15 cellular contexts compared by ENCODE assay signal in genomic region chr18:57230861-57231260, GRCh38.
"Had no signal": no experiment of that assay in that cellular context is flagged by ENCODE, and none has a peak within 500 bp of the region (broad histone marks: within the 10 kb centered on the region; RNA-seq: fewer than 3 reads in every experiment).

No MANE protein-coding gene starts in this region.

- H3K9me3 Mint-ChIP-seq: activated T-helper 1 cell treated with anti-CD3 and anti-CD28 coated beads, Interleukin-12 subunit alpha, Interleukin-12 subunit beta, Interleukin-2, Interleukin-4 antibody, amounts not matched to agents 30 ng/mL and 10 ng/mL and 1 ng/mL, durations not matched to agents 14 hours and 24 hours and 36 hours; memory B cell had no signal

- ATAC-seq: body of pancreas; mucosa of descending colon; pancreas; stimulated activated memory B cell treated with anti-CD40 and anti-IgM and Interleukin-4, amounts not matched to agents 10 μg/mL and 1 μg/mL and 100 μg/mL, for 72 hours had no signal

- H3K4me3 Mint-ChIP-seq: activated naive CD8-positive, alpha-beta T cell; activated T-helper 1 cell treated with anti-CD3 and anti-CD28 coated beads, Interleukin-12 subunit alpha, Interleukin-12 subunit beta, Interleukin-2, Interleukin-4 antibody, amounts not matched to agents 30 ng/mL and 10 ng/mL and 1 ng/mL, durations not matched to agents 14 hours and 24 hours and 36 hours; endodermal cell; memory B cell; stimulated activated memory B cell treated with anti-CD40 and anti-IgM and Interleukin-4, amounts not matched to agents 10 μg/mL and 1 μg/mL and 100 μg/mL, for 72 hours had no signal

- H3K4me1 Mint-ChIP-seq: endodermal cell; memory B cell; naive B cell; stimulated activated memory B cell treated with anti-CD40 and anti-IgM and Interleukin-4, amounts not matched to agents 10 μg/mL and 1 μg/mL and 100 μg/mL, for 72 hours had no signal

- H3K36me3 Mint-ChIP-seq: activated naive CD8-positive, alpha-beta T cell; memory B cell; naive B cell; stimulated activated memory B cell treated with anti-CD40 and anti-IgM and Interleukin-4, amounts not matched to agents 10 μg/mL and 1 μg/mL and 100 μg/mL, for 72 hours had no signal

- H3K4me3 ChIP-seq: body of pancreas, mucosa of descending colon, pancreas, spleen had no signal

- H3K36me3 ChIP-seq: pancreas, spleen, WERI-Rb-1 had no signal

- DNase-seq: activated CD4-positive, alpha-beta T cell treated with anti-CD3 and anti-CD28 coated beads, Interleukin-2, amount 50 U/mL, for 4 hours; body of pancreas; central memory CD4-positive, alpha-beta T cell; endodermal cell; erythroblast; mucosa of descending colon; naive B cell; pancreas; spleen; stimulated activated CD4-positive, alpha-beta T cell treated with anti-CD3 and anti-CD28 coated beads, Interleukin-4, amount 100 ng/mL, for 4 hours; WERI-Rb-1 had no signal

- H3K27ac ChIP-seq: body of pancreas, pancreas, spleen, WERI-Rb-1 had no signal

- H3K27me3 Mint-ChIP-seq: stimulated activated memory B cell treated with anti-CD40 and anti-IgM and Interleukin-4, amounts not matched to agents 10 μg/mL and 1 μg/mL and 100 μg/mL, for 72 hours had no signal

- H3K4me1 ChIP-seq: body of pancreas, pancreas, spleen had no signal

- H3K9me3 ChIP-seq: mucosa of descending colon, pancreas had no signal

- H3K27ac Mint-ChIP-seq: activated naive CD8-positive, alpha-beta T cell; activated T-helper 1 cell treated with anti-CD3 and anti-CD28 coated beads, Interleukin-12 subunit alpha, Interleukin-12 subunit beta, Interleukin-2, Interleukin-4 antibody, amounts not matched to agents 30 ng/mL and 10 ng/mL and 1 ng/mL, durations not matched to agents 14 hours and 24 hours and 36 hours; endodermal cell; memory B cell; naive B cell; stimulated activated memory B cell treated with anti-CD40 and anti-IgM and Interleukin-4, amounts not matched to agents 10 μg/mL and 1 μg/mL and 100 μg/mL, for 72 hours had no signal

- H3K27me3 ChIP-seq: body of pancreas, pancreas had no signal
